22 cellular contexts compared by ENCODE assay signal in the genomic region with DNA sequence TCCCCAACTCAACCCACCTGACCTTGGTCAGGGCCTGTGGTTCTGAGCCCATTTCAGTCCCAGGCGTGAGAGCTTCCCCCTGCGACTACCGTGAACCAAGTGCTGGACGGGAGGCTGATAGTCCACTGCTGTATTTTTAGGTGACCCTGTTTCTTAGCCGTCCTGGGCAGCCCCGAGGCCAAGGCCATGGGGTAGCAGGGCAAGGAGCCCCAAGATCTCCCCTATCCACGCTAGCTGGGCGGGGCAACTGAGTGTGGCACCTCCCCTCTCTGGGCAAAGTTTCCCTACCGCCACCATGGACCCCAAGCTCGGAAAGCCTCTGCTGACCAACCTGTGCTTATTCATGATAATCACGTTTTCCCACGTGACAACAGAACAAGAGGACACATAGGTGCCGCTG. TPM values are rescaled to one million over a fixed set of nuclear protein-coding genes. Genes with fewer than 3 reads are reported as not detected.
"Had no signal": no experiment of that assay in that cellular context is flagged by ENCODE, and none has a peak within 500 bp of the region (broad histone marks: within the 10 kb centered on the region; RNA-seq: fewer than 3 reads in every experiment).

No MANE protein-coding gene starts in this region.

- H3K27me3 ChIP-seq: colonic mucosa, esophagus squamous epithelium, neutrophil, upper lobe of right lung had no signal

- H3K36me3 ChIP-seq: colonic mucosa, esophagus squamous epithelium, neutrophil, suprapubic skin, upper lobe of right lung had no signal

- H3K27ac ChIP-seq: colonic mucosa, neutrophil, suprapubic skin, upper lobe of right lung had no signal

- H3K9me3 ChIP-seq: colonic mucosa, esophagus squamous epithelium, neutrophil, suprapubic skin, upper lobe of right lung had no signal

- H3K4me2 ChIP-seq: smooth muscle cell had no signal

- FAIRE-seq: endothelial cell of umbilical vein had no signal

- ATAC-seq: activated CD4-positive, alpha-beta T cell treated with anti-CD3 and anti-CD28 coated beads for 36 hours; stimulated activated naive CD8-positive, alpha-beta T cell treated with anti-CD3 and anti-CD28 coated beads, Interleukin-15, Interleukin-2, amounts not matched to agents 100 U/mL and 50 U/mL, for 24 hours had no signal

- DNase-seq: activated CD4-positive, alpha-beta memory T cell treated with anti-CD3 and anti-CD28 coated beads, Interleukin-2, amount 10 ng/mL, durations not matched to agents 7 days and 5 days; activated CD4-positive, alpha-beta T cell treated with anti-CD3 and anti-CD28 coated beads for 36 hours; activated naive CD4-positive, alpha-beta T cell treated with anti-CD3 and anti-CD28 coated beads, Interleukin-2, amount 10 ng/mL, durations not matched to agents 7 days and 5 days; activated T-cell treated with anti-CD3 and anti-CD28 coated beads, Interleukin-2, amount 50 U/mL, for 24 hours; caudate nucleus; colonic mucosa; effector CD8-positive, alpha-beta T cell; esophagus squamous epithelium; immature natural killer cell; naive thymus-derived CD4-positive, alpha-beta T cell; retina; stimulated activated CD4-positive, alpha-beta T cell treated with anti-CD3 and anti-CD28 coated beads, Interleukin-4, amount 100 ng/mL, for 4 hours; stimulated activated CD8-positive, alpha-beta memory T cell treated with anti-CD3 and anti-CD28 coated beads, Interleukin-4, amount 100 ng/mL, for 48 hours; stimulated activated naive CD8-positive, alpha-beta T cell treated with anti-CD3 and anti-CD28 coated beads, Interleukin-15, Interleukin-2, amounts not matched to agents 100 U/mL and 50 U/mL, for 24 hours had no signal

- H3K4me3 ChIP-seq: colonic mucosa, lung, smooth muscle cell, suprapubic skin, upper lobe of right lung had no signal

RNA-seq across cellular contexts. Expression of a gene that starts 0.6 kb away (rescaled TPM):
- total RNA-seq: activated CD4-positive, alpha-beta memory T cell treated with anti-CD3 and anti-CD28 coated beads, Interleukin-2, amount 10 ng/mL, durations not matched to agents 7 days and 5 days; activated CD4-positive, alpha-beta T cell treated with anti-CD3 and anti-CD28 coated beads for 36 hours; endothelial cell of umbilical vein; mononuclear cell; naive thymus-derived CD4-positive, alpha-beta T cell; T-helper 1 cell treated with Interleukin-12 subunit alpha and Interleukin-12 subunit beta and Interleukin-4 antibody, amounts not matched to agents 30 ng/mL and 1 ng/mL, for 36 hours had no signal
- polyA plus RNA-seq: endothelial cell of umbilical vein; immature natural killer cell; naive thymus-derived CD4-positive, alpha-beta T cell; smooth muscle cell had no signal

RNA-seq across cellular contexts. Expression of a gene that starts 20.9 kb away (rescaled TPM):
- total RNA-seq: activated CD4-positive, alpha-beta memory T cell treated with anti-CD3 and anti-CD28 coated beads, Interleukin-2, amount 10 ng/mL, durations not matched to agents 7 days and 5 days; smooth muscle cell; suprapubic skin; T-helper 1 cell treated with Interleukin-12 subunit alpha and Interleukin-12 subunit beta and Interleukin-4 antibody, amounts not matched to agents 30 ng/mL and 1 ng/mL, for 36 hours; upper lobe of right lung had no signal
- polyA plus RNA-seq: naive thymus-derived CD4-positive, alpha-beta T cell had no signal

RNA-seq across cellular contexts. Expression of a gene that starts 37.7 kb away (rescaled TPM):
- total RNA-seq: endothelial cell of umbilical vein had no signal
- polyA plus RNA-seq: endothelial cell of umbilical vein; immature natural killer cell; naive thymus-derived CD4-positive, alpha-beta T cell; smooth muscle cell had no signal
